ENCODE assay signal across 8 cellular contexts in the genomic region with DNA sequence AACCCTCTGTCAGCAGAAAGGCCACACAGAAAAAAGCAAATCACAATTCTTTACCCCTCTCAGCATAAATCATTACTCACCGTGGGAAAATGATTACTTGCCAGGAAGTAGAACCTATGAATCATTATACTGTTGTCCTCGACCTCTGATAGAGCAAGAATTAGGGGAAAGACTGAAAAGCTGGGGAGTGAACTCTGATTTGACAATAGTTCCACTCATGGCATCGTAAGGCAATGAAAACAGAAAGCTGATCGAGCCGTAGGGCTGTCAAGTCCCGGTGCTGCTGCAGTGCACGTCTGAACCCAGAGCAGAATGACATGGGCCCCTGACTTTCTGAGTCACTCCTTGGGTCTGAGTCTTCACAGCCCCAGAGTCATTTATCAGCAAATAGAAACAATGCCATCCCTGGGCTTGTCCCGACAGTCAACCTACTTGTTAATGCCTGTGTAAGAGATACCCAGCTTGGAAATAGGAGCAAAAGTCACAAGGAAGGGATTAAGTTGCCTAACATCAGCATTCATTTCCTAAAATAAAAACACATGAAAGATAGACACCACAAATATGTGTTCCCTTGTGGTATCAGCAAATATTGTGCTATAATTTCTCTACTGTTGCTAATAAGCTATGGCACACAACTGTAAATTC.
DNase-seq lines count a peak whose midpoint lies in the region; ATAC-seq and TF ChIP-seq lines count a peak whose summit lies in the region.

No MANE protein-coding gene starts in this region.

- H3K9me3 Mint-ChIP-seq in MCF 10A (ENCODE audit: unreplicated experiment), result no peaks in the 10 kb centered on the region
- H3K9me3 Mint-ChIP-seq in stimulated activated naive B cell treated with anti-CD40 and anti-IgM and Interleukin-4, amounts not matched to agents 10 μg/mL and 1 μg/mL and 100 μg/mL, for 72 hours, result no peaks in the 10 kb centered on the region

- no peaks in the 10 kb centered on the region for H3K36me3 Mint-ChIP-seq in MCF 10A (ENCODE audit: insufficient read depth, unreplicated experiment)
- no peaks in the 10 kb centered on the region for H3K36me3 Mint-ChIP-seq in stimulated activated naive B cell treated with anti-CD40 and anti-IgM and Interleukin-4, amounts not matched to agents 10 μg/mL and 1 μg/mL and 100 μg/mL, for 72 hours

- POLR2A ChIA-PET in MCF 10A (lab: Yijun Ruan, JAX), result interaction anchor here (0.6 to 6.6 kb wide), 21 partner anchors 10 to 555 kb away, joined by 3 to 58 read pairs (median 4); no protein-coding TSS in a partner anchor

- no peaks in the 10 kb centered on the region for H3K27me3 Mint-ChIP-seq in MCF 10A (ENCODE audit: insufficient read depth, unreplicated experiment)
- no peaks in the 10 kb centered on the region for H3K27me3 Mint-ChIP-seq in stimulated activated naive B cell treated with anti-CD40 and anti-IgM and Interleukin-4, amounts not matched to agents 10 μg/mL and 1 μg/mL and 100 μg/mL, for 72 hours

- BruUV-seq in MCF 10A (replicated peaks; lab: Mats Ljungman, UMichigan), result TSS peak; percentile 96

- peak overlapping the region; percentile 85 for H3K27ac Mint-ChIP-seq in MCF 10A (ENCODE audit: low read depth, unreplicated experiment)
- H3K27ac Mint-ChIP-seq in stimulated activated naive B cell treated with anti-CD40 and anti-IgM and Interleukin-4, amounts not matched to agents 10 μg/mL and 1 μg/mL and 100 μg/mL, for 72 hours, result peak overlapping the region; percentile 89

- intact Hi-C loops in MCF 10A (cut with micrococcal nuclease), result loop anchor here (1.0 to 5.0 kb wide), 2 partner anchors 60 to 226 kb away; no protein-coding TSS in a partner anchor

- peaks cover 29% of the 10 kb centered on the region for H3K4me1 Mint-ChIP-seq in MCF 10A (ENCODE audit: insufficient read depth, unreplicated experiment)
- H3K4me1 Mint-ChIP-seq in stimulated activated naive B cell treated with anti-CD40 and anti-IgM and Interleukin-4, amounts not matched to agents 10 μg/mL and 1 μg/mL and 100 μg/mL, for 72 hours, result peaks cover 53 to 78% of the 10 kb centered on the region in 2 donors

- H3K4me3 Mint-ChIP-seq in MCF 10A (ENCODE audit: unreplicated experiment), result peak overlapping the region; percentile 62
- peak overlapping the region; percentile 75 to 76 for H3K4me3 Mint-ChIP-seq in stimulated activated naive B cell treated with anti-CD40 and anti-IgM and Interleukin-4, amounts not matched to agents 10 μg/mL and 1 μg/mL and 100 μg/mL, for 72 hours

- ATAC-seq in HG02763 (IDR thresholded peaks at IDR 0.05; ENCODE audit: unreplicated experiment), result peak; percentile 29
- ATAC-seq in stimulated activated naive B cell treated with anti-CD40 and anti-IgM and Interleukin-4, amounts not matched to agents 10 μg/mL and 1 μg/mL and 100 μg/mL, for 72 hours (replicated peaks), result peak; percentile 24 to 36

- CTCF ChIA-PET in MCF 10A (lab: Yijun Ruan, JAX), result interaction anchor here (0.6 to 3.2 kb wide), 8 partner anchors 13 to 737 kb away, joined by 3 to 12 read pairs (median 4); no protein-coding TSS in a partner anchor

- no peak for TF ChIP-seq CTCF in MCF 10A (IDR thresholded peaks at IDR 0.05; ENCODE audit: unreplicated experiment)

- DNase-seq in NCI-H1436 (lab: John Stamatoyannopoulos, UW) (peak; percentile 10), NCI-H1436 treated with DMSO at 0.1 percent for 48 hours (lab: John Stamatoyannopoulos, UW) (no peak), NOMO-1 treated with dmso at 0.1 percent for 144 hours (lab: John Stamatoyannopoulos, UW; ENCODE audit: unreplicated experiment) (peak; percentile 27), MCF 10A (ENCODE audit: unreplicated experiment) (peak; percentile 96), medulla oblongata (ENCODE audit: extremely low spot score) (peak; percentile 39), NCI-H187 treated with DMSO at 0.1 percent for 48 hours (lab: John Stamatoyannopoulos, UW) (no peak)
- DNase-seq in stimulated activated naive B cell treated with anti-CD40 and anti-IgM and Interleukin-4, amounts not matched to agents 10 μg/mL and 1 μg/mL and 100 μg/mL, for 72 hours, result peak; percentile 63

Comparison
In these comparisons a context has a peak if more than half of its experiments do, and no peak if none do; other contexts are left out.
1. DNase-seq: peak in NCI-H1436 (single experiment), NOMO-1 treated with dmso at 0.1 percent for 144 hours (single experiment), MCF 10A (single experiment), medulla oblongata (single experiment) and stimulated activated naive B cell treated with anti-CD40 and anti-IgM and Interleukin-4, amounts not matched to agents 10 μg/mL and 1 μg/mL and 100 μg/mL, for 72 hours (single experiment); none in NCI-H1436 treated with DMSO at 0.1 percent for 48 hours (single experiment) and NCI-H187 treated with DMSO at 0.1 percent for 48 hours (single experiment).